ENCODE assay signal across 24 cellular contexts in the genomic region with DNA sequence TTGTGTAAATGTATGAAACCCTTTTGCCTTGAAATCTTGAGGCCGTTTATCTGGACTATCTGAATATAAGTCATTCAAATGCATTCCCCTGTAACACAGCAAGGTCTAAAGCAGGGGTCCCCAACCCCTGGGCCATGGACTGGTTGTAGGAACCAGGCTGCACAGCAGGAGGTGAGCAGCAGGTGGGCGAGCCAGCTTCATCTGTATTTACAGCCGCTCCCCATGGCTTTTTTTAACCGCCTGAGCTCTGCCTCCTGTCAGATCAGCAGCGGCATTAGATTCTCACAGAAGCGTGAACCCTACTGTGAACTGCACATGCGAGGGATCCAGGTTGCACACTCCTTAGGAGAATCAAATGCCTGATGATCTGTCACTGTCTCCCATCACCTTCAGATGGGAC. TPM values are rescaled to one million over a fixed set of nuclear protein-coding genes. Genes with fewer than 3 reads are reported as not detected.
"Had no signal": no experiment of that assay in that cellular context is flagged by ENCODE, and none has a peak within 500 bp of the region (broad histone marks: within the 10 kb centered on the region; RNA-seq: fewer than 3 reads in every experiment).

No MANE protein-coding gene starts in this region.

- H3K36me3 ChIP-seq: SJSA1 had no signal

- DNase-seq: Kasumi-1, MM.1S, NCI-H1092 treated with DMSO at 0.1 percent for 48 hours, NCI-H1436, NCI-H1694 treated with DMSO at 0.1 percent for 48 hours, NCI-H1930, NCI-H2081, NCI-H2107, NCI-H345, NCI-H446 treated with DMSO at 0.1 percent for 48 hours, NCI-H510A treated with DMSO at 0.1 percent for 48 hours, NCI-H526, Right ventricle myocardium superior, RPMI8226, SIG-M5, T-helper 1 cell, T-helper 17 cell had no signal

- ATAC-seq: K562, T-helper 17 cell had no signal

- H3K9me3 ChIP-seq: SJSA1 had no signal

- H3K27ac Mint-ChIP-seq: IgD-negative memory B cell, T-helper 17 cell had no signal

- H3K4me3 Mint-ChIP-seq: IgD-negative memory B cell, T-helper 17 cell had no signal

- H3K4me1 ChIP-seq: SJSA1 had no signal

- H3K9ac ChIP-seq: KMS-11 had no signal

- H3K4me2 ChIP-seq: KMS-11 had no signal

- H3K9me3 Mint-ChIP-seq: IgD-negative memory B cell had no signal

- H3K27ac ChIP-seq: HL-60, KMS-11, SJSA1, SK-N-MC had no signal

- H3K27me3 Mint-ChIP-seq: IgD-negative memory B cell had no signal

- H3K4me3 ChIP-seq: K562, SJSA1, SK-N-MC had no signal

RNA-seq across cellular contexts. Expression of gene DNAH3, which starts 24.1 kb away (rescaled TPM):
- total RNA-seq: M059J had no signal
